Comparison of ENCODE assay signal across 1 cellular context in genomic region chr14:69043598-69044267, GRCh38.
TF ChIP-seq lines count a peak whose summit lies in the region.

No MANE protein-coding gene starts in this region.

TF ChIP-seq in WTC11, 78 proteins besides CTCF, POLR2A, EP300 and RAD21 (continued from another document):
- TF ChIP-seq, protein P1, sequence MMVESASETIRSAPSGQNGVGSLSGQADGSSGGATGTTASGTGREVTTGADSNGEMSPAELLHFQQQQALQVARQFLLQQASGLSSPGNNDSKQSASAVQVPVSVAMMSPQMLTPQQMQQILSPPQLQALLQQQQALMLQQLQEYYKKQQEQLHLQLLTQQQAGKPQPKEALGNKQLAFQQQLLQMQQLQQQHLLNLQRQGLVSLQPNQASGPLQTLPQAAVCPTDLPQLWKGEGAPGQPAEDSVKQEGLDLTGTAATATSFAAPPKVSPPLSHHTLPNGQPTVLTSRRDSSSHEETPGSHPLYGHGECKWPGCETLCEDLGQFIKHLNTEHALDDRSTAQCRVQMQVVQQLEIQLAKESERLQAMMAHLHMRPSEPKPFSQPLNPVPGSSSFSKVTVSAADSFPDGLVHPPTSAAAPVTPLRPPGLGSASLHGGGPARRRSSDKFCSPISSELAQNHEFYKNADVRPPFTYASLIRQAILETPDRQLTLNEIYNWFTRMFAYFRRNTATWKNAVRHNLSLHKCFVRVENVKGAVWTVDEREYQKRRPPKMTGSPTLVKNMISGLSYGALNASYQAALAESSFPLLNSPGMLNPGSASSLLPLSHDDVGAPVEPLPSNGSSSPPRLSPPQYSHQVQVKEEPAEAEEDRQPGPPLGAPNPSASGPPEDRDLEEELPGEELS (CRISPR knock-in tag; IDR thresholded peaks at IDR 0.05): no peak
- TF ChIP-seq ZNF281 (CRISPR knock-in tag; IDR thresholded peaks at IDR 0.05): no peak
TF ChIP-seq in WTC11: peak in this region for 0.
